31 cellular contexts compared by ENCODE assay signal in the genomic region with DNA sequence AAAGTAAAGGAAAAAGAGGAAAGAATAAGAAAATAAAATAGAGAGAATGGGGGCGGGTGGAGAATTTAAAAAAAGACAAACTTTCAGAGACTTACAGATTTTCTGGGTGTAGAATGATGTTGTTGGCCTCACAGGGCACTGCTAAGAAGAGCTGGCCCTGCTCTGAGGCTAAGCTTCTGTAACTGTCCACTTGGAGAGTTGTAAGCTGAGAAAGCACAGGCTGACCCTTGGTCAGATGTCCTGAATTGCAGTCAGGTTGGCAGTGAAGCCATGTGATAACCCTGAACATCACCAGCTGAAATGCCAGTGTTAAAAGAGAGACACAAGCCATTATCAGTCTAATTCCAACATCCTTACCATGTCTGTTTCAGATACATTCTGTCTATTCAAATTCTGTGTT.
"Had no signal": no experiment of that assay in that cellular context is flagged by ENCODE, and none has a peak within 500 bp of the region (broad histone marks: within the 10 kb centered on the region; RNA-seq: fewer than 3 reads in every experiment).

No MANE protein-coding gene starts in this region.

- H3K36me3 ChIP-seq: ascending aorta, cardiac muscle cell, WERI-Rb-1 had no signal

- H3K4me1 Mint-ChIP-seq: activated CD4-positive, alpha-beta T cell treated with anti-CD3 and anti-CD28 coated beads, Interleukin-2, amount 10 ng/mL, durations not matched to agents 24 days and 14 days; activated naive CD4-positive, alpha-beta T cell treated with anti-CD3 and anti-CD28 coated beads, Interleukin-2, amount 50 U/mL, for 24 hours; activated naive CD8-positive, alpha-beta T cell treated with anti-CD3 and anti-CD28 coated beads, Interleukin-2, amount 10 ng/mL, durations not matched to agents 7 days and 5 days; activated T-helper 17 cell treated with anti-CD3 and anti-CD28 coated beads, Interleukin-2, amount 50 U/mL, for 72 hours; central memory CD8-positive, alpha-beta T cell had no signal

- H3K4me3 Mint-ChIP-seq: activated CD4-positive, alpha-beta T cell treated with anti-CD3 and anti-CD28 coated beads, Interleukin-2, amount 10 ng/mL, durations not matched to agents 24 days and 14 days; activated CD8-positive, alpha-beta T cell treated with anti-CD3 and anti-CD28 coated beads for 36 hours; activated naive CD4-positive, alpha-beta T cell treated with anti-CD3 and anti-CD28 coated beads, Interleukin-2, amount 50 U/mL, for 24 hours; activated naive CD8-positive, alpha-beta T cell treated with anti-CD3 and anti-CD28 coated beads, Interleukin-2, amount 10 ng/mL, durations not matched to agents 7 days and 5 days; activated T-cell treated with anti-CD3 and anti-CD28 coated beads, Interleukin-2, amount 50 U/mL, for 72 hours; activated T-helper 17 cell treated with anti-CD3 and anti-CD28 coated beads, Interleukin-2, amount 50 U/mL, for 72 hours; central memory CD8-positive, alpha-beta T cell had no signal

- ATAC-seq: activated CD8-positive, alpha-beta T cell treated with anti-CD3 and anti-CD28 coated beads for 36 hours; activated T-cell treated with anti-CD3 and anti-CD28 coated beads, Interleukin-2, amount 50 U/mL, for 72 hours; activated T-helper 17 cell treated with anti-CD3 and anti-CD28 coated beads, Interleukin-2, amount 50 U/mL, for 72 hours; K562; Right ventricle myocardium inferior had no signal

- H3K4me1 ChIP-seq: ascending aorta had no signal

- H3K27me3 Mint-ChIP-seq: activated CD4-positive, alpha-beta T cell treated with anti-CD3 and anti-CD28 coated beads, Interleukin-2, amount 10 ng/mL, durations not matched to agents 24 days and 14 days; activated CD8-positive, alpha-beta T cell treated with anti-CD3 and anti-CD28 coated beads for 36 hours; activated naive CD4-positive, alpha-beta T cell treated with anti-CD3 and anti-CD28 coated beads, Interleukin-2, amount 50 U/mL, for 24 hours; activated naive CD8-positive, alpha-beta T cell treated with anti-CD3 and anti-CD28 coated beads, Interleukin-2, amount 10 ng/mL, durations not matched to agents 7 days and 5 days; activated T-helper 17 cell treated with anti-CD3 and anti-CD28 coated beads, Interleukin-2, amount 50 U/mL, for 72 hours; central memory CD8-positive, alpha-beta T cell had no signal

- H2AFZ ChIP-seq: PC-9 had no signal

- H3K36me3 Mint-ChIP-seq: activated naive CD4-positive, alpha-beta T cell treated with anti-CD3 and anti-CD28 coated beads, Interleukin-2, amount 50 U/mL, for 24 hours; activated naive CD8-positive, alpha-beta T cell treated with anti-CD3 and anti-CD28 coated beads, Interleukin-2, amount 10 ng/mL, durations not matched to agents 7 days and 5 days had no signal

- DNase-seq: activated CD4-positive, alpha-beta T cell treated with anti-CD3 and anti-CD28 coated beads, Interleukin-2, amount 10 ng/mL, durations not matched to agents 24 days and 14 days; activated CD4-positive, alpha-beta T cell treated with anti-CD3 and anti-CD28 coated beads, Interleukin-2, amount 50 U/mL, for 4 hours; activated CD8-positive, alpha-beta T cell treated with anti-CD3 and anti-CD28 coated beads for 36 hours; activated effector memory CD4-positive, alpha-beta T cell treated with anti-CD3 and anti-CD28 coated beads, Interleukin-2, amount 50 U/mL, for 16 hours; activated naive CD4-positive, alpha-beta T cell treated with Interleukin-2 at 50 U/mL for 16 hours; activated naive CD8-positive, alpha-beta T cell treated with anti-CD3 and anti-CD28 coated beads, Interleukin-2, amount 10 ng/mL, durations not matched to agents 7 days and 5 days; activated T-cell treated with anti-CD3 and anti-CD28 coated beads, Interleukin-2, amount 50 U/mL, for 1 hour; activated T-cell treated with anti-CD3 and anti-CD28 coated beads, Interleukin-2, amount 50 U/mL, for 72 hours; amygdala; NCI-H1105; NCI-H1417 treated with DMSO at 0.1 percent for 48 hours; NCI-H1694; NCI-H1930; NCI-H2081 treated with DMSO at 0.1 percent for 48 hours; NCI-H226; NCI-H524 treated with DMSO at 0.1 percent for 48 hours; PC-9; SIG-M5; SW 1271; T-helper 1 cell; T-helper 2 cell; T1000; WERI-Rb-1 had no signal

- H3K27ac ChIP-seq: ascending aorta, cardiac muscle cell, PC-9, RWPE1, WERI-Rb-1 had no signal

- H3K27me3 ChIP-seq: ascending aorta, cardiac muscle cell had no signal

- H3K9me3 Mint-ChIP-seq: activated CD4-positive, alpha-beta T cell treated with anti-CD3 and anti-CD28 coated beads, Interleukin-2, amount 10 ng/mL, durations not matched to agents 24 days and 14 days; activated naive CD4-positive, alpha-beta T cell treated with anti-CD3 and anti-CD28 coated beads, Interleukin-2, amount 50 U/mL, for 24 hours; activated naive CD8-positive, alpha-beta T cell treated with anti-CD3 and anti-CD28 coated beads, Interleukin-2, amount 10 ng/mL, durations not matched to agents 7 days and 5 days had no signal

- H3K9me3 ChIP-seq: ascending aorta had no signal

- H3K4me2 ChIP-seq: PC-9 had no signal

- H3K4me3 ChIP-seq: ascending aorta, cardiac muscle cell, K562, PC-9 had no signal

- H3K27ac Mint-ChIP-seq: activated CD4-positive, alpha-beta T cell treated with anti-CD3 and anti-CD28 coated beads, Interleukin-2, amount 10 ng/mL, durations not matched to agents 24 days and 14 days; activated CD8-positive, alpha-beta T cell treated with anti-CD3 and anti-CD28 coated beads for 36 hours; activated naive CD4-positive, alpha-beta T cell treated with anti-CD3 and anti-CD28 coated beads, Interleukin-2, amount 50 U/mL, for 24 hours; activated naive CD8-positive, alpha-beta T cell treated with anti-CD3 and anti-CD28 coated beads, Interleukin-2, amount 10 ng/mL, durations not matched to agents 7 days and 5 days; activated T-cell treated with anti-CD3 and anti-CD28 coated beads, Interleukin-2, amount 50 U/mL, for 72 hours; activated T-helper 17 cell treated with anti-CD3 and anti-CD28 coated beads, Interleukin-2, amount 50 U/mL, for 72 hours had no signal
